In the genomic region with DNA sequence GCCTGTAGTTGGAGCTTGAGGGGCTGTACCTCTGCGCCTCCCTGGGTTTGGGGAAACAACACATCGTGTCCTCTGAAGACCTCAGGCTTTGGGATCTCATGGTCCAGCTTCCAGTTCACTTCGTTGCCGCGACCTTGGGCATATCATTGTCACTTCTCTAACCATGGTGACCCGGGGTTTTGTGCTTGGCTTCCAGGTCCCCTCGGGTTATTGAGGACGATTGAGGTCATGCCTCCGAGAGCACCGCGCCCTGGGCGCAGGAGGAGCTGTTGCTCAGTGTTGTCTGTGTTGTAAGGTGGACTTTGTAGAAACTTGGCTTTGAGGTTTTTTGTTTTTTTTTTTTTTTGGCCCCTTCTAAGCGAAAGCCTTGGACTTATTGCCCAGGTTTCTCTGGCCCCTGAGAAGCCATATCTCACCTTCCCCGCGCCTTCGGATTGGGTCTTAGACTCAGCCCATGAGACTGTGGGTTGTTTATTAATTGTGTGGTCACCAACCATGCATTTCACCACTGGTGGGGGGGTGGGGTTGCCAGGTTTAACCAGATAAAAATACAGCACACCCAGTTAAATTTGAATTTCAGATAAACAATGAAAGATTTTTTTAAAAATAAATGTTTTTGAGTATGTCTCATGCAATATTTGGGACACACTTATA, we compare ENCODE assay signal across 7 cellular contexts. TPM values are rescaled to one million over a fixed set of nuclear protein-coding genes. Genes with fewer than 3 reads are reported as not detected.
A peak's percentile ranks its signal among the peaks of the same experiment; 100 is the strongest.
DNase-seq lines count a peak whose midpoint lies in the region; ATAC-seq and TF ChIP-seq lines count a peak whose summit lies in the region.

No MANE protein-coding gene starts in this region.

- WGBS in adrenal gland, 4 donors: 53 to 58% (median 56%) methylated on average over 14 to 16 of the region's 16 CpGs

- intact Hi-C loops in adrenal gland (cut with DNase I) (no loop called here), left lung (cut with DNase I) (no loop called here), tibial artery (cut with DNase I; ENCODE audit: low total_unique reads) (loop anchor here (5.0 kb wide), 1 partner anchor 107 kb away; a partner anchor contains a TSS)

- peaks cover 20 to 26% of the 10 kb centered on the region in 2 donors for H3K4me1 ChIP-seq in adrenal gland (replicated peaks in 1 of 2)
- peaks cover 5 to 24% of the 10 kb centered on the region in 2 donors for H3K4me1 ChIP-seq in left lung
- H3K4me1 ChIP-seq in tibial artery: peaks cover 0 to 56% (median 32%) of the 10 kb centered on the region in 4 donors

- ATAC-seq in GM21786 (IDR thresholded peaks at IDR 0.05; ENCODE audit: unreplicated experiment) (peak; percentile 39), left lung (no peak), HG03439 (IDR thresholded peaks at IDR 0.05; ENCODE audit: unreplicated experiment) (no peak)

- DNase-seq in adrenal gland: peak in 3 of 7 donors; percentile 24 to 46 (median 35)
- no peak for DNase-seq in left lung
- DNase-seq in tibial artery: no peak
- no peak for DNase-seq in NCI-H82 treated with DMSO at 0.1 percent for 48 hours (lab: John Stamatoyannopoulos, UW; ENCODE audit: unreplicated experiment)
- no peak for DNase-seq in DMS53 treated with DMSO at 0.1 percent for 48 hours (lab: John Stamatoyannopoulos, UW; ENCODE audit: unreplicated experiment)

- TF ChIP-seq CTCF in adrenal gland (IDR thresholded peaks at IDR 0.05): no peak
- TF ChIP-seq CTCF in left lung (IDR thresholded peaks at IDR 0.05): no peak
- no peak for TF ChIP-seq CTCF in tibial artery (IDR thresholded peaks at IDR 0.05)

- H3K9me3 ChIP-seq in adrenal gland (replicated peaks in 1 of 3): no peaks in the 10 kb centered on the region
- no peaks in the 10 kb centered on the region for H3K9me3 ChIP-seq in left lung
- no peaks in the 10 kb centered on the region for H3K9me3 ChIP-seq in tibial artery

- H3K27ac ChIP-seq in adrenal gland: peak overlapping the region in 3 of 5 donors; percentile 67 to 87 (median 84)
- peak overlapping the region; percentile 58 to 81 for H3K27ac ChIP-seq in left lung
- peak overlapping the region; percentile 90 to 98 for H3K27ac ChIP-seq in tibial artery

- peak overlapping the region in 1 of 4 donors; percentile 85 for H3K4me3 ChIP-seq in adrenal gland
- H3K4me3 ChIP-seq in left lung: peak overlapping the region in 1 of 2 donors; percentile 57
- peak overlapping the region; percentile 70 to 82 for H3K4me3 ChIP-seq in tibial artery

- no peak for TF ChIP-seq POLR2A in adrenal gland (IDR thresholded peaks at IDR 0.05)

- H3K27me3 ChIP-seq in adrenal gland (no peaks in the 10 kb centered on the region), left lung (peaks cover 0 to 35% of the 10 kb centered on the region in 2 donors), tibial artery (no peaks in the 10 kb centered on the region)

- no peaks in the 10 kb centered on the region for H3K36me3 ChIP-seq in adrenal gland (replicated peaks in 1 of 2)
- no peaks in the 10 kb centered on the region for H3K36me3 ChIP-seq in left lung
- no peaks in the 10 kb centered on the region for H3K36me3 ChIP-seq in tibial artery

RNA-seq across cellular contexts. Expression of a gene that starts 2.6 kb away (rescaled TPM):
- total RNA-seq in adrenal gland: 10 to 100 TPM in 1 of 8 donors, 1 to 10 TPM in 7; 3.9 to 11.5 (median 5.1) TPM
- 1 to 10 TPM; 1.6 to 4.6 (median 2.3) TPM for polyA plus RNA-seq in adrenal gland
- 10 to 100 TPM in 1 of 2 donors, 1 to 10 TPM in 1; 7.0 to 11.1 TPM for total RNA-seq in left lung

RNA-seq across cellular contexts. Expression of a gene that starts 54.3 kb away (rescaled TPM):
- total RNA-seq in adrenal gland (10 to 100 TPM; 29.5 to 79.1 (median 42.3) TPM), left lung (10 to 100 TPM; 48.1 to 62.6 TPM)
- 10 to 100 TPM; 29.1 to 98.1 (median 29.3) TPM for polyA plus RNA-seq in adrenal gland
